8 cellular contexts compared by ENCODE assay signal in genomic region chr16:46973457-46974324, GRCh38. TPM values are rescaled to one million over a fixed set of nuclear protein-coding genes. Genes with fewer than 3 reads are reported as not detected.
DNase-seq lines count a peak whose midpoint lies in the region; ATAC-seq and TF ChIP-seq lines count a peak whose summit lies in the region.

Gene DNAJA2 (minus strand): TSS chr16:46973674. CDS start chr16:46973572, 102 bp downstream.

- H3K27me3 ChIP-seq in BJ (ENCODE audit: control insufficient read depth, insufficient read depth, low read length): no peaks in the 10 kb centered on the region

- TF ChIP-seq CTCF in BJ (IDR thresholded peaks at IDR 0.05; ENCODE audit: insufficient read depth, low read depth, low read length) (no peak), coronary artery (IDR thresholded peaks at IDR 0.05) (no peak)

- intact Hi-C loops in activated CD4-positive, alpha-beta T cell treated with anti-CD3 and anti-CD28 coated beads, Interleukin-2, amount 10 ng/mL, durations not matched to agents 24 days and 14 days (cut with micrococcal nuclease): loop anchor here (1.0 to 10.0 kb wide), 9 partner anchors 63 to 1639 kb away; partner anchors contain the start of genes ITFG1, LONP2, N4BP1 and NETO2

- peak within 1 kb of the TSS; percentile 98 for H3K4me3 Mint-ChIP-seq in activated CD4-positive, alpha-beta T cell treated with anti-CD3 and anti-CD28 coated beads, Interleukin-2, amount 10 ng/mL, durations not matched to agents 24 days and 14 days

- H3K36me3 ChIP-seq in BJ (ENCODE audit: control insufficient read depth, insufficient read depth, low read length): peaks cover 7% of the 10 kb centered on the region

- peak; percentile 28 for DNase-seq in BJ (ENCODE audit: low read depth)
- DNase-seq in GM19238 (ENCODE audit: insufficient read length, low spot score): peak; percentile 86
- DNase-seq in NCI-H524 treated with DMSO at 0.1 percent for 48 hours (lab: John Stamatoyannopoulos, UW): peak; percentile 46
- DNase-seq in activated CD4-positive, alpha-beta T cell treated with anti-CD3 and anti-CD28 coated beads, Interleukin-2, amount 10 ng/mL, durations not matched to agents 24 days and 14 days: peak; percentile 97
- peak; percentile 92 for DNase-seq in coronary artery (ENCODE audit: low spot score)
- peak; percentile 97 for DNase-seq in left kidney (ENCODE audit: low read depth, low spot score)
- peak; percentile 91 for DNase-seq in stimulated activated CD4-positive, alpha-beta T cell treated with anti-CD3 and anti-CD28 coated beads, Interleukin-1b, Interleukin-23, amount 100 ng/mL, for 48 hours

- peak; percentile 83 for ATAC-seq in HG03442 (IDR thresholded peaks at IDR 0.05; ENCODE audit: unreplicated experiment)

- H3K27ac Mint-ChIP-seq in activated CD4-positive, alpha-beta T cell treated with anti-CD3 and anti-CD28 coated beads, Interleukin-2, amount 10 ng/mL, durations not matched to agents 24 days and 14 days: peak within 1 kb of the TSS; percentile 98

- peaks cover 33% of the 10 kb centered on the region for H3K36me3 Mint-ChIP-seq in activated CD4-positive, alpha-beta T cell treated with anti-CD3 and anti-CD28 coated beads, Interleukin-2, amount 10 ng/mL, durations not matched to agents 24 days and 14 days (ENCODE audit: low read depth)

- no peaks in the 10 kb centered on the region for H3K27me3 Mint-ChIP-seq in activated CD4-positive, alpha-beta T cell treated with anti-CD3 and anti-CD28 coated beads, Interleukin-2, amount 10 ng/mL, durations not matched to agents 24 days and 14 days

- CTCF ChIA-PET in BJ (lab: Yijun Ruan, JAX): interaction anchor here (0.6 to 1.1 kb wide), 3 partner anchors 64 to 1713 kb away, joined by 3 to 4 read pairs (median 3); no protein-coding TSS in a partner anchor

- peaks cover 45% of the 10 kb centered on the region for H3K4me1 Mint-ChIP-seq in activated CD4-positive, alpha-beta T cell treated with anti-CD3 and anti-CD28 coated beads, Interleukin-2, amount 10 ng/mL, durations not matched to agents 24 days and 14 days

- POLR2A ChIA-PET in BJ (lab: Charles Lee): interaction anchor here (0.6 kb wide), 1 partner anchor 9 kb away, joined by 8 read pairs; no protein-coding TSS in a partner anchor

- no peaks in the 10 kb centered on the region for H3K9me3 Mint-ChIP-seq in activated CD4-positive, alpha-beta T cell treated with anti-CD3 and anti-CD28 coated beads, Interleukin-2, amount 10 ng/mL, durations not matched to agents 24 days and 14 days

- H3K27ac ChIP-seq in coronary artery: peak within 1 kb of the TSS; percentile 89 to 96

- H3K4me3 ChIP-seq in BJ (ENCODE audit: low read depth, low read length) (peak within 1 kb of the TSS; percentile 97), coronary artery (peak within 1 kb of the TSS; percentile 99)

RNA-seq across cellular contexts. Expression of gene DNAJA2, which starts in this region (rescaled TPM):
- 8.3 and 20.2 TPM in 2 replicates for polyA plus RNA-seq in BJ (2011; rRNA removed)
- 15.5 and 19.0 TPM in 2 replicates for polyA minus RNA-seq in BJ (2011; rRNA and poly(A)+ RNA removed)
- total RNA-seq in activated CD4-positive, alpha-beta T cell treated with anti-CD3 and anti-CD28 coated beads, Interleukin-2, amount 10 ng/mL, durations not matched to agents 24 days and 14 days: 81.7 and 84.2 TPM in 2 replicates

Comparison
In these comparisons a context has a peak if more than half of its experiments do, and no peak if none do; other contexts are left out.
1. Peak in every context shown above with its lines: DNase-seq, ATAC-seq, H3K4me3 ChIP-seq and H3K27ac ChIP-seq.
2. DNase-seq: peak in every context shown above with its lines; median percentile 97 in activated CD4-positive, alpha-beta T cell treated with anti-CD3 and anti-CD28 coated beads, Interleukin-2, amount 10 ng/mL, durations not matched to agents 24 days and 14 days; 97 in left kidney; 92 in coronary artery; 91 in stimulated activated CD4-positive, alpha-beta T cell treated with anti-CD3 and anti-CD28 coated beads, Interleukin-1b, Interleukin-23, amount 100 ng/mL, for 48 hours; 86 in GM19238; 46 in NCI-H524 treated with DMSO at 0.1 percent for 48 hours; 28 in BJ.